Comparison of ENCODE assay signal across 26 cellular contexts in the genomic region with DNA sequence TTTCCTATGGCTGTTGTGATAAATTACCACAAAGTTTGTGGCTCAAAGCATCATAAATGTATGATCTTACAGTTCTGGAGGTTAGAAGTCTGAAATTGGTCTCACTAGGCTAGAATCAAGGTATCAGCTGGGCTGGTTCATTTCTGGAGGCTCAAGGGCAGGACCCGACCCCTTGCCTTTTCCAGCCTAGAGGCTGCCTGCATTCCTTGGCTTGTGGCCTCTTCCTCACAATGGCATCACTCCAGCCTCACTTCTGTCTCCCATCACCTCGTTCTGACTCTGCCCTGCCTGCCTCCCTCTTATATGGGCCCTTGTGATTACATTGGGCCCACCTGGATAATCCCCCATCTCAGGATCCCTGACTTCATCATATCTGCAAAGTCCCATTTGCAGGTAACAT.
"Had no signal": no experiment of that assay in that cellular context is flagged by ENCODE, and none has a peak within 500 bp of the region (broad histone marks: within the 10 kb centered on the region; RNA-seq: fewer than 3 reads in every experiment).

No MANE protein-coding gene starts in this region.

- H3K27me3 ChIP-seq: dorsolateral prefrontal cortex, gastroesophageal sphincter, heart left ventricle, hepatocyte, right lobe of liver, thyroid gland had no signal

- ATAC-seq: esophagus mucosa; gastroesophageal sphincter; heart left ventricle; left lobe of liver; natural killer cell; right lobe of liver; stimulated activated naive CD8-positive, alpha-beta T cell treated with anti-CD3 and anti-CD28 coated beads, Interleukin-15, amount 100 ng/mL, for 72 hours had no signal

- DNase-seq: caudate nucleus; cerebellar nuclear complex; dorsolateral prefrontal cortex; effector CD4-positive, alpha-beta T cell; foreskin fibroblast; heart left ventricle; kidney; mesenchymal stem cell; natural killer cell; occipital lobe; retina; right lobe of liver; small intestine; stimulated activated CD4-positive, alpha-beta T cell treated with anti-CD3 and anti-CD28 coated beads, Interleukin-12 subunit alpha, Interleukin-12 subunit beta, amount 100 ng/mL, for 4 hours; stimulated activated CD4-positive, alpha-beta T cell treated with anti-CD3 and anti-CD28 coated beads, Interleukin-1b, Interleukin-23, amount 100 ng/mL, for 48 hours; stimulated activated CD4-positive, alpha-beta T cell treated with anti-CD3 and anti-CD28 coated beads, Interleukin-4, amount 100 ng/mL, for 1 hour; stimulated activated CD8-positive, alpha-beta memory T cell treated with anti-CD3 and anti-CD28 coated beads, Interleukin-4, amount 100 ng/mL, for 48 hours; stimulated activated naive CD4-positive, alpha-beta T cell; stimulated activated naive CD8-positive, alpha-beta T cell treated with anti-CD3 and anti-CD28 coated beads, Interleukin-15, amount 100 ng/mL, for 72 hours; thyroid gland had no signal

- H3K36me3 ChIP-seq: thyroid gland had no signal

- H2AFZ ChIP-seq: hepatocyte had no signal

- FAIRE-seq: kidney, small intestine had no signal

- H3K27me3 Mint-ChIP-seq: stimulated activated naive CD8-positive, alpha-beta T cell treated with anti-CD3 and anti-CD28 coated beads, Interleukin-15, amount 100 ng/mL, for 72 hours; type B pancreatic cell had no signal

- H3K27ac ChIP-seq: dorsolateral prefrontal cortex, epithelial cell of prostate, gastroesophageal sphincter, hepatocyte, thyroid gland had no signal

- H3K4me3 ChIP-seq: dorsolateral prefrontal cortex, gastroesophageal sphincter, heart left ventricle, hepatocyte, right lobe of liver, thyroid gland had no signal

- H3K4me3 Mint-ChIP-seq: natural killer cell; stimulated activated naive CD8-positive, alpha-beta T cell treated with anti-CD3 and anti-CD28 coated beads, Interleukin-15, amount 100 ng/mL, for 72 hours; type B pancreatic cell had no signal

- H3K36me3 Mint-ChIP-seq: natural killer cell, type B pancreatic cell had no signal

- H3K27ac Mint-ChIP-seq: type B pancreatic cell had no signal

- H3K9me3 ChIP-seq: right lobe of liver, thyroid gland had no signal

- H3K9me3 Mint-ChIP-seq: natural killer cell, type B pancreatic cell had no signal

- H3K4me2 ChIP-seq: hepatocyte had no signal
